8 cellular contexts compared by ENCODE assay signal in the genomic region with DNA sequence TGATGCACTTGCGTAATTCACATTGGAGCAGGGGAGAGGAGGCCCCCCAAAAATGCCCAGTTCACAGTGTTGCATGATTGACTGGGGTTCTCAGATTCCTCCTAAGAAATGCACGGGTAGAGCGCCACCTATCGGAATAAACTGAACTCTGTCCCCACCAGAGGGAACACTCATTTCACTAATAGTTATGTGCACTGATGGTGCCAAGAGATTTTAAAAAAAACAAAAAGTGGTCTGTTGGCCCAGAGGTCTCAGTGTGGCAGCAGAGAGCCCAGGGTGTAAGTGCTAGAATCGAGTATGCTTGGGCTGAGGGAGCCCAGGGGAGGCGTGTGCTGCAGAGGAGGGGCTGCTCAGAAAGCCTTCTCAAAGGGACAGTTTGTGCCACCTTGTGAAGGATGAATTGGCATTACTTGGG. TPM values are rescaled to one million over a fixed set of nuclear protein-coding genes. Genes with fewer than 3 reads are reported as not detected.
DNase-seq lines count a peak whose midpoint lies in the region; ATAC-seq and TF ChIP-seq lines count a peak whose summit lies in the region.

No MANE protein-coding gene starts in this region.

- H3K4me3 ChIP-seq in breast epithelium (no peak overlapping the region), kidney epithelial cell (ENCODE audit: low read depth, low read length) (no peak overlapping the region)

- H3K27ac ChIP-seq in breast epithelium: no peak overlapping the region

- peak; percentile 4 to 29 for DNase-seq in NCI-H187 (lab: John Stamatoyannopoulos, UW)
- DNase-seq in NCI-H187 treated with DMSO at 0.1 percent for 48 hours (lab: John Stamatoyannopoulos, UW): no peak
- DNase-seq in NAMALWA (ENCODE audit: low spot score): peak; percentile 86
- DNase-seq in UCSD-AML1 (lab: John Stamatoyannopoulos, UW; ENCODE audit: unreplicated experiment): peak; percentile 32
- DNase-seq in breast epithelium (ENCODE audit: low spot score in 2 of 2): no peak
- DNase-seq in kidney epithelial cell (ENCODE audit: low read depth): no peak
- DNase-seq in stimulated activated CD4-positive, alpha-beta T cell treated with anti-CD3 and anti-CD28 coated beads, Interleukin-4, amount 100 ng/mL, for 4 hours: peak; percentile 37 to 39

- no peak for ATAC-seq in HG03108 (IDR thresholded peaks at IDR 0.05; ENCODE audit: unreplicated experiment)

- H3K9me3 ChIP-seq in breast epithelium: no peaks in the 10 kb centered on the region

- intact Hi-C loops in breast epithelium (cut with DNase I; ENCODE audit: low total_unique reads): no loop called here

- H3K4me1 ChIP-seq in breast epithelium: no peaks in the 10 kb centered on the region

- no peak for TF ChIP-seq POLR2A in breast epithelium (IDR thresholded peaks at IDR 0.05)

- no peaks in the 10 kb centered on the region for H3K27me3 ChIP-seq in breast epithelium
- H3K27me3 ChIP-seq in kidney epithelial cell (ENCODE audit: control insufficient read depth, insufficient read depth, low read length): no peaks in the 10 kb centered on the region

- H3K36me3 ChIP-seq in breast epithelium: peaks cover 8% of the 10 kb centered on the region
- peaks cover 3% of the 10 kb centered on the region for H3K36me3 ChIP-seq in kidney epithelial cell (ENCODE audit: control insufficient read depth, insufficient read depth, low read length)

- TF ChIP-seq CTCF in breast epithelium (IDR thresholded peaks at IDR 0.05): peak in 2 of 3 donors; percentile 62 to 63
- peak; percentile 77 for TF ChIP-seq CTCF in kidney epithelial cell (IDR thresholded peaks at IDR 0.05; ENCODE audit: insufficient read depth, low read length, poor library complexity, severe bottlenecking)

RNA-seq across cellular contexts. Expression of a gene that starts 6.9 kb away (rescaled TPM):
- 100 to 1,000 TPM in 1 of 3 donors, 10 to 100 TPM in 2; 92.1 to 146 (median 94.1) TPM for total RNA-seq in breast epithelium
- 57.4 and 57.7 TPM in 2 replicates for total RNA-seq in kidney epithelial cell

RNA-seq across cellular contexts. Expression of a gene that starts 21.0 kb away (rescaled TPM):
- total RNA-seq in breast epithelium (100 to 1,000 TPM; 127 to 145 (median 138) TPM), kidney epithelial cell (327 and 347 TPM in 2 replicates)

RNA-seq across cellular contexts. Expression of a gene that starts 51.3 kb away (rescaled TPM):
- total RNA-seq in breast epithelium: 1 to 10 TPM in 2 of 3 donors, under 1 TPM in 1; 0.98 to 1.3 (median 1.0) TPM
- total RNA-seq in kidney epithelial cell: 2.7 and 3.1 TPM in 2 replicates

Comparison
In these comparisons a context has a peak if more than half of its experiments do, and no peak if none do; other contexts are left out.
1. DNase-seq: peak in NCI-H187 (2 of 2), NAMALWA (single experiment), UCSD-AML1 (single experiment) and stimulated activated CD4-positive, alpha-beta T cell treated with anti-CD3 and anti-CD28 coated beads, Interleukin-4, amount 100 ng/mL, for 4 hours (2 of 2); none in NCI-H187 treated with DMSO at 0.1 percent for 48 hours (single experiment), breast epithelium (0 of 2) and kidney epithelial cell (single experiment).